ENCODE assay signal across 1 cellular context in genomic region chr6:159688977-159689376, GRCh38.
A peak's percentile ranks its signal among the peaks of the same experiment; 100 is the strongest.
TF ChIP-seq lines count a peak whose summit lies in the region.

No MANE protein-coding gene starts in this region.

TF ChIP-seq in HepG2, 621 proteins besides CTCF, POLR2A, EP300 and RAD21:
- TF ChIP-seq SP140L (CRISPR knock-in tag; IDR thresholded peaks at IDR 0.05; ENCODE audit: borderline replicate concordance) = no peak
- TF ChIP-seq SALL1 (CRISPR knock-in tag; IDR thresholded peaks at IDR 0.05) = peak; percentile 24; the same call in 1 of the 2 replicates
- TF ChIP-seq GATAD2A (CRISPR knock-in tag; IDR thresholded peaks at IDR 0.05) = 0 out of 2 replicates have a peak, but pooled peaks have one; percentile 9
- TF ChIP-seq NONO (IDR thresholded peaks at IDR 0.05) = no peak
- no peak for TF ChIP-seq NONO (CRISPR knock-in tag; conservative IDR thresholded peaks at IDR 0.05)
- 0 out of 2 replicates have a peak, but pooled peaks have one; percentile 29 for TF ChIP-seq ZMYM4 (CRISPR knock-in tag; IDR thresholded peaks at IDR 0.05)
- TF ChIP-seq ZNF704 (CRISPR knock-in tag; IDR thresholded peaks at IDR 0.05; ENCODE audit: borderline replicate concordance) = no peak
- peak; percentile 28; the same call in 1 of the 2 replicates for TF ChIP-seq ZBTB25 (CRISPR knock-in tag; IDR thresholded peaks at IDR 0.05)
- no peak for TF ChIP-seq ZNF232 (CRISPR knock-in tag; IDR thresholded peaks at IDR 0.05; ENCODE audit: borderline replicate concordance)
- peak; percentile 31 for TF ChIP-seq ZNF687 (CRISPR knock-in tag; IDR thresholded peaks at IDR 0.05)
- no peak for TF ChIP-seq PREB (CRISPR knock-in tag; IDR thresholded peaks at IDR 0.05)
- 0 out of 2 replicates have a peak, but pooled peaks have one; percentile 27 for TF ChIP-seq PAF1 (CRISPR knock-in tag; IDR thresholded peaks at IDR 0.05)
